ENCODE assay signal across 2 cellular contexts in the genomic region with DNA sequence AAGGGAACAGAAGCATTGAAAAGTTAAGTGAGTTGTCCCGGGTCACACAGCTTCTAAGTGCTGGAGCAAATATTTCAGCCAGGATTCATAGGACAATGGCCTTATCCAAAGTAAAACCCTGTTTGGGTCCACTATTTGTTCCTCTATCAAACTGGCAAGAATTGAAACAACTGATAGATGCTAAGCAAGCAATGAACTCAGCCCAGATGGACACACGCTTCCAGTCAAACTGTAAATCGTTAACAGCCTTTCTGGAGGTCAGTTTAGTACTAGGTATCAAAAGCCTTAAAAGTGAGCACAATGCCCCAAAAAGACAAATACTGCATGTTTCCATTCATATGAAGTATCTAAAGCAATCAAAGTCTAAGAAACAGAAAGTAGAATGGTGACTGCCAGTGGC.
TF ChIP-seq lines count a peak whose summit lies in the region.

No MANE protein-coding gene starts in this region.

TF ChIP-seq in WTC11, 78 proteins besides CTCF, POLR2A, EP300 and RAD21:
- TF ChIP-seq, protein P1, sequence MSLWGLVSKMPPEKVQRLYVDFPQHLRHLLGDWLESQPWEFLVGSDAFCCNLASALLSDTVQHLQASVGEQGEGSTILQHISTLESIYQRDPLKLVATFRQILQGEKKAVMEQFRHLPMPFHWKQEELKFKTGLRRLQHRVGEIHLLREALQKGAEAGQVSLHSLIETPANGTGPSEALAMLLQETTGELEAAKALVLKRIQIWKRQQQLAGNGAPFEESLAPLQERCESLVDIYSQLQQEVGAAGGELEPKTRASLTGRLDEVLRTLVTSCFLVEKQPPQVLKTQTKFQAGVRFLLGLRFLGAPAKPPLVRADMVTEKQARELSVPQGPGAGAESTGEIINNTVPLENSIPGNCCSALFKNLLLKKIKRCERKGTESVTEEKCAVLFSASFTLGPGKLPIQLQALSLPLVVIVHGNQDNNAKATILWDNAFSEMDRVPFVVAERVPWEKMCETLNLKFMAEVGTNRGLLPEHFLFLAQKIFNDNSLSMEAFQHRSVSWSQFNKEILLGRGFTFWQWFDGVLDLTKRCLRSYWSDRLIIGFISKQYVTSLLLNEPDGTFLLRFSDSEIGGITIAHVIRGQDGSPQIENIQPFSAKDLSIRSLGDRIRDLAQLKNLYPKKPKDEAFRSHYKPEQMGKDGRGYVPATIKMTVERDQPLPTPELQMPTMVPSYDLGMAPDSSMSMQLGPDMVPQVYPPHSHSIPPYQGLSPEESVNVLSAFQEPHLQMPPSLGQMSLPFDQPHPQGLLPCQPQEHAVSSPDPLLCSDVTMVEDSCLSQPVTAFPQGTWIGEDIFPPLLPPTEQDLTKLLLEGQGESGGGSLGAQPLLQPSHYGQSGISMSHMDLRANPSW (CRISPR knock-in tag; conservative IDR thresholded peaks at IDR 0.05; ENCODE audit: low read depth) = no peak
TF ChIP-seq in WTC11: peak in this region for 0.

TF ChIP-seq in HepG2, 621 proteins besides CTCF, POLR2A, EP300 and RAD21:
- TF ChIP-seq ZNF205 (CRISPR knock-in tag; IDR thresholded peaks at IDR 0.05) (peak; percentile 62; the same call in 1 of the 2 replicates), CREB1 (IDR thresholded peaks at IDR 0.05) (no peak), CREB1 (CRISPR knock-in tag; IDR thresholded peaks at IDR 0.05) (0 out of 2 replicates have a peak, but pooled peaks have one; percentile 32), ZNF572 (CRISPR knock-in tag; IDR thresholded peaks at IDR 0.05) (no peak), ZNF296 (CRISPR knock-in tag; conservative IDR thresholded peaks at IDR 0.05) (no peak), ZNF260 (CRISPR knock-in tag; IDR thresholded peaks at IDR 0.05; ENCODE audit: borderline replicate concordance, low read depth) (no peak)
- TF ChIP-seq, protein P2, sequence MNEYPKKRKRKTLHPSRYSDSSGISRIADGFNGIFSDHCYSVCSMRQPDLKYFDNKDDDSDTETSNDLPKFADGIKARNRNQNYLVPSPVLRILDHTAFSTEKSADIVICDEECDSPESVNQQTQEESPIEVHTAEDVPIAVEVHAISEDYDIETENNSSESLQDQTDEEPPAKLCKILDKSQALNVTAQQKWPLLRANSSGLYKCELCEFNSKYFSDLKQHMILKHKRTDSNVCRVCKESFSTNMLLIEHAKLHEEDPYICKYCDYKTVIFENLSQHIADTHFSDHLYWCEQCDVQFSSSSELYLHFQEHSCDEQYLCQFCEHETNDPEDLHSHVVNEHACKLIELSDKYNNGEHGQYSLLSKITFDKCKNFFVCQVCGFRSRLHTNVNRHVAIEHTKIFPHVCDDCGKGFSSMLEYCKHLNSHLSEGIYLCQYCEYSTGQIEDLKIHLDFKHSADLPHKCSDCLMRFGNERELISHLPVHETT (CRISPR knock-in tag; conservative IDR thresholded peaks at IDR 0.05) = no peak
